In the genomic region with DNA sequence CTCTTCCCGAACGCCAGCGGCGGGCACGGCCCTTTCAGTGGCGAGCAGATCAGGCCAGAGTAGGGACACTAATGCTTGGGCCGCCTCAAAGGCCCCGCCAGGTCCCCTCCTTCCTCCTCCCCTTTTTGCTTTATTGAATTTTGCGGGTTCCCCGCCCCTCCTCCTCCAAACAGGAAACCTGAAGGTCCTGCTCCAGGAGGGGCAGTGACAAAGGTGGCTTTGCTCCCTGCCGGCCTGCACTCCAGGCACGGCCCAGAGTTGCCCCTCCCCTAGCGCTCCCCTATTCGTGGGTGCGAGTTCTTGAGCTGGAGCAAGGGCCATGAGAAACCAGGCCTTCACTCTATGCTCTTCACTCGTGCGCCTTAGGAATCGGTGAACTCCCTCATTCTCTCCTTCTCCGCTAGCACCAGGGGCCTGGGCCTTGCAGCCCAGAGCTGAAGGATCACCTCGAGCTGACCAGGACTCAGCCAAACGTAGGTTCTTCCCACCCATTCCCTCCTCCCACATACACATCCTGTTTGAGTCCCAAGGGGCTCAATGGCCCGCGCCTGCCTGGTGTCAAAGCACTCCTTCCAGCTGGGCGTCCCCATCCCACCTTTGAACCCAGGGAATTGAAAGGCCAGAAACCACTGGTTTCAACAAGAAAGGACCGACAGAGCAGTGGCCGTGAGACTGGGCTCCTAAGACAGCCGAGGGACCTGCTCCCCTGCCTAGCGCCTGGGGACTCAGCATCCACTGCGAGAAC, we compare ENCODE assay signal across 9 cellular contexts. TPM values are rescaled to one million over a fixed set of nuclear protein-coding genes. Genes with fewer than 3 reads are reported as not detected.
DNase-seq lines count a peak whose midpoint lies in the region; ATAC-seq and TF ChIP-seq lines count a peak whose summit lies in the region.
"Had no signal": no experiment of that assay in that cellular context is flagged by ENCODE, and none has a peak within 500 bp of the region (broad histone marks: within the 10 kb centered on the region; RNA-seq: fewer than 3 reads in every experiment).

No MANE protein-coding gene starts in this region.

- peak overlapping the region; percentile 33 for H3K4me3 ChIP-seq in BE2C (ENCODE audit: low read depth, low read length)
- peak overlapping the region; percentile 94 for H3K4me3 ChIP-seq in Loucy (ENCODE audit: low read length, poor library complexity, severe bottlenecking)
- H3K4me3 ChIP-seq in neuronal stem cell (ENCODE audit: low read length in 2 of 2): no peak overlapping the region

- no peak overlapping the region for H2BK120ac ChIP-seq in neuronal stem cell (ENCODE audit: low read depth, low read length)

- H3K27ac Mint-ChIP-seq in effector memory CD8-positive, alpha-beta T cell: no peak overlapping the region

- WGBS in neuronal stem cell (ENCODE audit: extremely low coverage in 2 of 2, insufficient read length in 2 of 2, insufficient replicate concordance in 1 of 2), 2 donors: no CpG with 5 or more reads among the region's 29 CpGs

- H3K4ac ChIP-seq in neuronal stem cell (ENCODE audit: low read length): no peak overlapping the region

- peaks cover 89% of the 10 kb centered on the region for H4K20me1 ChIP-seq in Loucy (ENCODE audit: insufficient read depth, low read length, poor library complexity, severe bottlenecking)

- no peaks in the 10 kb centered on the region for H3K79me1 ChIP-seq in neuronal stem cell (ENCODE audit: low read depth, low read length)

- H3K18ac ChIP-seq in neuronal stem cell (ENCODE audit: low read length): no peak overlapping the region

- H3K36me3 Mint-ChIP-seq in effector memory CD8-positive, alpha-beta T cell (ENCODE audit: insufficient read depth): peaks cover 7% of the 10 kb centered on the region

- no peak overlapping the region for H2BK15ac ChIP-seq in neuronal stem cell (ENCODE audit: low read length)

- no peaks in the 10 kb centered on the region for H3F3A ChIP-seq in Loucy (ENCODE audit: low read depth)

- peak; percentile 4 for DNase-seq in BE2C
- DNase-seq in effector memory CD8-positive, alpha-beta T cell: no peak
- DNase-seq in neuronal stem cell (ENCODE audit: low spot score): no peak
- no peak for DNase-seq in NCI-H1694 treated with DMSO at 0.1 percent for 48 hours (lab: John Stamatoyannopoulos, UW)
- DNase-seq in T-helper 1 cell: no peak
- no peak for DNase-seq in HUDEP-2 (lab: John Stamatoyannopoulos, UW; ENCODE audit: unreplicated experiment in 76 of 76)
- DNase-seq: stimulated activated CD8-positive, alpha-beta memory T cell treated with anti-CD3 and anti-CD28 coated beads, Interleukin-4, amount 100 ng/mL, for 48 hours had no signal

- H2AK5ac ChIP-seq in neuronal stem cell (ENCODE audit: low read depth, low read length): no peak overlapping the region

- no peaks in the 10 kb centered on the region for H3K9me3 ChIP-seq in BE2C
- no peaks in the 10 kb centered on the region for H3K9me3 ChIP-seq in Loucy (ENCODE audit: insufficient read depth, low read depth, low read length)
- H3K9me3 ChIP-seq in neuronal stem cell (replicated peaks in 1 of 2; ENCODE audit: control insufficient read depth in 2 of 2, insufficient read depth in 1 of 2, low read depth in 1 of 2, low read length in 2 of 2): peaks cover 3 to 32% of the 10 kb centered on the region in 2 donors

- no peaks in the 10 kb centered on the region for H3K9me3 Mint-ChIP-seq in effector memory CD8-positive, alpha-beta T cell

- peak overlapping the region; percentile 1 for H4K8ac ChIP-seq in neuronal stem cell (ENCODE audit: low read depth, low read length)

- ATAC-seq in effector memory CD8-positive, alpha-beta T cell (replicated peaks): no peak
- no peak for ATAC-seq in HG03571 (IDR thresholded peaks at IDR 0.05; ENCODE audit: unreplicated experiment)

- peaks cover 100% of the 10 kb centered on the region for H3K79me2 ChIP-seq in Loucy (ENCODE audit: insufficient read depth, low read length)

- H3K27ac ChIP-seq in neuronal stem cell (replicated peaks; ENCODE audit: low read length): no peak overlapping the region

- peaks cover 23 to 24% of the 10 kb centered on the region in 2 donors for H3K4me1 Mint-ChIP-seq in effector memory CD8-positive, alpha-beta T cell (ENCODE audit: low read depth in 2 of 2)

- no peak overlapping the region for H4K91ac ChIP-seq in neuronal stem cell (ENCODE audit: low read depth, low read length, poor library complexity)

- H3K9me2 ChIP-seq in Loucy (replicated peaks; ENCODE audit: low read depth, low read length): no peaks in the 10 kb centered on the region

- H3K23ac ChIP-seq in neuronal stem cell (ENCODE audit: low read depth, low read length, poor library complexity): no peak overlapping the region

- H3K27me3 Mint-ChIP-seq in effector memory CD8-positive, alpha-beta T cell: peaks cover 68 to 85% of the 10 kb centered on the region in 2 donors

- H3K36me3 ChIP-seq in BE2C: no peaks in the 10 kb centered on the region
- peaks cover 66% of the 10 kb centered on the region for H3K36me3 ChIP-seq in Loucy (ENCODE audit: insufficient read depth, low read length)
- H3K36me3 ChIP-seq in neuronal stem cell (replicated peaks in 1 of 2; ENCODE audit: control insufficient read depth in 2 of 2, insufficient read depth in 2 of 2, low read length in 2 of 2): no peaks in the 10 kb centered on the region

- H3K14ac ChIP-seq in neuronal stem cell (ENCODE audit: low read length): peak overlapping the region; percentile 27

- no peak overlapping the region for H2BK5ac ChIP-seq in neuronal stem cell (ENCODE audit: low read length)

- H3K4me2 ChIP-seq in Loucy (ENCODE audit: low read depth, low read length, poor library complexity, severe bottlenecking): peak overlapping the region; percentile 91
- no peak overlapping the region for H3K4me2 ChIP-seq in neuronal stem cell (ENCODE audit: insufficient read depth, low read length, poor library complexity, severe bottlenecking)

- H2AFZ ChIP-seq in Loucy (ENCODE audit: low read length) (no peak overlapping the region), neuronal stem cell (ENCODE audit: low read length) (no peak overlapping the region)

- H3K9ac ChIP-seq in Loucy (ENCODE audit: low read depth, low read length, poor library complexity, severe bottlenecking): peak overlapping the region; percentile 99
- no peak overlapping the region for H3K9ac ChIP-seq in neuronal stem cell (ENCODE audit: low read depth, low read length, poor library complexity)

- H3K27me3 ChIP-seq in BE2C (peaks cover 100% of the 10 kb centered on the region), Loucy (ENCODE audit: insufficient read depth, low read length, poor library complexity, severe bottlenecking) (peaks cover 35% of the 10 kb centered on the region), neuronal stem cell (ENCODE audit: control insufficient read depth in 3 of 3, insufficient read depth in 3 of 3, low read depth in 1 of 3, low read length in 3 of 3) (peaks cover 72 to 99% (median 99%) of the 10 kb centered on the region in 3 experiments)

- H3K4me1 ChIP-seq in BE2C (no peaks in the 10 kb centered on the region), Loucy (ENCODE audit: insufficient read depth, low read length, poor library complexity, severe bottlenecking) (peaks cover 32% of the 10 kb centered on the region), neuronal stem cell (ENCODE audit: control insufficient read depth in 2 of 2, insufficient read depth in 1 of 2, low read depth in 1 of 2, low read length in 2 of 2) (no peaks in the 10 kb centered on the region)

- no peak for TF ChIP-seq CTCF in BE2C (IDR thresholded peaks at IDR 0.05; ENCODE audit: low read depth, low read length)
- no peak for TF ChIP-seq CTCF in Loucy (conservative IDR thresholded peaks at IDR 0.05; ENCODE audit: low read length)

- no peak overlapping the region for H2BK12ac ChIP-seq in neuronal stem cell (ENCODE audit: low read length)

- H3K4me3 Mint-ChIP-seq in effector memory CD8-positive, alpha-beta T cell: peak overlapping the region; percentile 59 to 63

RNA-seq across cellular contexts. Expression of gene HOXA6, which starts 0.6 kb away (rescaled TPM):
- not detected for polyA plus RNA-seq in BE2C (2012; ENCODE audit: insufficient read depth, insufficient read length, low read depth)
- not detected for polyA plus RNA-seq in neuronal stem cell (2013, experiment 1 of 2)
- not detected for polyA plus RNA-seq in neuronal stem cell (2013, experiment 2 of 2)

RNA-seq across cellular contexts. Expression of gene HOXA3, which starts 4.2 kb away (rescaled TPM):
- not detected for polyA plus RNA-seq in BE2C (2012; ENCODE audit: insufficient read depth, insufficient read length, low read depth)
- polyA plus RNA-seq in neuronal stem cell (2013, experiment 1 of 2): not detected
- polyA plus RNA-seq in neuronal stem cell (2013, experiment 2 of 2): not detected

RNA-seq across cellular contexts. Expression of gene HOXA5, which starts 4.7 kb away (rescaled TPM):
- polyA plus RNA-seq in BE2C (2012; ENCODE audit: insufficient read depth, insufficient read length, low read depth): not detected
- not detected for polyA plus RNA-seq in neuronal stem cell (2013, experiment 1 of 2)
- polyA plus RNA-seq in neuronal stem cell (2013, experiment 2 of 2): not detected

RNA-seq across cellular contexts. Expression of gene HOXA7, which starts 8.3 kb away (rescaled TPM):
- not detected for polyA plus RNA-seq in BE2C (2012; ENCODE audit: insufficient read depth, insufficient read length, low read depth)
- polyA plus RNA-seq in neuronal stem cell (2013, experiment 1 of 2): not detected
- polyA plus RNA-seq in neuronal stem cell (2013, experiment 2 of 2): not detected

RNA-seq across cellular contexts. Expression of gene HOXA9, which starts 17.1 kb away (rescaled TPM):
- not detected for polyA plus RNA-seq in BE2C (2012; ENCODE audit: insufficient read depth, insufficient read length, low read depth)
- not detected for polyA plus RNA-seq in neuronal stem cell (2013, experiment 1 of 2)
- polyA plus RNA-seq in neuronal stem cell (2013, experiment 2 of 2): not detected

Comparison
In these comparisons a context has a peak if more than half of its experiments do, and no peak if none do; other contexts are left out.
1. H3K4me3 ChIP-seq: peak in BE2C (single experiment) and Loucy (single experiment); none in neuronal stem cell (0 of 2).